Comparison of ENCODE assay signal across 2 cellular contexts in genomic region chr19:33224694-33225457, GRCh38.
A peak's percentile ranks its signal among the peaks of the same experiment; 100 is the strongest.
TF ChIP-seq lines count a peak whose summit lies in the region.

No MANE protein-coding gene starts in this region.

TF ChIP-seq in GM23338, 12 proteins besides CTCF, POLR2A, EP300 and RAD21:
- TF ChIP-seq ZNF114 (CRISPR knock-in tag; IDR thresholded peaks at IDR 0.05), result no peak
- TF ChIP-seq ZNF331 (CRISPR knock-in tag; IDR thresholded peaks at IDR 0.05; ENCODE audit: low read depth), result no peak
- no peak for TF ChIP-seq NANOG (IDR thresholded peaks at IDR 0.05; ENCODE audit: borderline replicate concordance)
- peak; percentile 38 for TF ChIP-seq EZH2 (IDR thresholded peaks at IDR 0.05; ENCODE audit: low read depth, unreplicated experiment)
- TF ChIP-seq JUNB (IDR thresholded peaks at IDR 0.05; ENCODE audit: unreplicated experiment), result no peak
- TF ChIP-seq, protein P1, sequence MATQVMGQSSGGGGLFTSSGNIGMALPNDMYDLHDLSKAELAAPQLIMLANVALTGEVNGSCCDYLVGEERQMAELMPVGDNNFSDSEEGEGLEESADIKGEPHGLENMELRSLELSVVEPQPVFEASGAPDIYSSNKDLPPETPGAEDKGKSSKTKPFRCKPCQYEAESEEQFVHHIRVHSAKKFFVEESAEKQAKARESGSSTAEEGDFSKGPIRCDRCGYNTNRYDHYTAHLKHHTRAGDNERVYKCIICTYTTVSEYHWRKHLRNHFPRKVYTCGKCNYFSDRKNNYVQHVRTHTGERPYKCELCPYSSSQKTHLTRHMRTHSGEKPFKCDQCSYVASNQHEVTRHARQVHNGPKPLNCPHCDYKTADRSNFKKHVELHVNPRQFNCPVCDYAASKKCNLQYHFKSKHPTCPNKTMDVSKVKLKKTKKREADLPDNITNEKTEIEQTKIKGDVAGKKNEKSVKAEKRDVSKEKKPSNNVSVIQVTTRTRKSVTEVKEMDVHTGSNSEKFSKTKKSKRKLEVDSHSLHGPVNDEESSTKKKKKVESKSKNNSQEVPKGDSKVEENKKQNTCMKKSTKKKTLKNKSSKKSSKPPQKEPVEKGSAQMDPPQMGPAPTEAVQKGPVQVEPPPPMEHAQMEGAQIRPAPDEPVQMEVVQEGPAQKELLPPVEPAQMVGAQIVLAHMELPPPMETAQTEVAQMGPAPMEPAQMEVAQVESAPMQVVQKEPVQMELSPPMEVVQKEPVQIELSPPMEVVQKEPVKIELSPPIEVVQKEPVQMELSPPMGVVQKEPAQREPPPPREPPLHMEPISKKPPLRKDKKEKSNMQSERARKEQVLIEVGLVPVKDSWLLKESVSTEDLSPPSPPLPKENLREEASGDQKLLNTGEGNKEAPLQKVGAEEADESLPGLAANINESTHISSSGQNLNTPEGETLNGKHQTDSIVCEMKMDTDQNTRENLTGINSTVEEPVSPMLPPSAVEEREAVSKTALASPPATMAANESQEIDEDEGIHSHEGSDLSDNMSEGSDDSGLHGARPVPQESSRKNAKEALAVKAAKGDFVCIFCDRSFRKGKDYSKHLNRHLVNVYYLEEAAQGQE (IDR thresholded peaks at IDR 0.05; ENCODE audit: unreplicated experiment), result no peak

TF ChIP-seq in H1, 55 proteins besides CTCF, POLR2A, EP300 and RAD21:
- TF ChIP-seq NANOG (IDR thresholded peaks at IDR 0.05; ENCODE audit: insufficient read depth, low read depth, low read length, poor library complexity, severe bottlenecking), result no peak
- TF ChIP-seq SAP30 (IDR thresholded peaks at IDR 0.05; ENCODE audit: insufficient read depth, insufficient replicate concordance, low read length), result no peak
- no peak for TF ChIP-seq GTF2F1 (IDR thresholded peaks at IDR 0.05; ENCODE audit: borderline replicate concordance, low read depth, low read length)
- TF ChIP-seq SP1 (IDR thresholded peaks at IDR 0.05; ENCODE audit: low read depth, low read length), result no peak
- no peak for TF ChIP-seq BACH1 (IDR thresholded peaks at IDR 0.05; ENCODE audit: low read length)
- TF ChIP-seq KDM1A (IDR thresholded peaks at IDR 0.05; ENCODE audit: borderline replicate concordance, low read length), result peak; percentile 94; the same call in 1 of the 2 replicates
- TF ChIP-seq CBX5 (IDR thresholded peaks at IDR 0.05; ENCODE audit: low read depth, low read length), result no peak
- TF ChIP-seq HDAC2 (IDR thresholded peaks at IDR 0.05; ENCODE audit: borderline replicate concordance in 1 of 2, low read depth in 2 of 2, low read length in 2 of 2), result peak in 1 of 2 experiments; percentile 86; a peak in 1 of 4 replicates
